Comparison of ENCODE assay signal across 14 cellular contexts in genomic region chr12:100927825-100928224, GRCh38.
A peak's percentile ranks its signal among the peaks of the same experiment; 100 is the strongest.
DNase-seq lines count a peak whose midpoint lies in the region; ATAC-seq and TF ChIP-seq lines count a peak whose summit lies in the region.
"Had no signal": no experiment of that assay in that cellular context is flagged by ENCODE, and none has a peak within 500 bp of the region (broad histone marks: within the 10 kb centered on the region; RNA-seq: fewer than 3 reads in every experiment).

No MANE protein-coding gene starts in this region.

- TF ChIP-seq POLR2A in IMR-90 (IDR thresholded peaks at IDR 0.05; ENCODE audit: low read depth, low read length): no peak

- H3K27ac Mint-ChIP-seq in stimulated activated memory B cell treated with anti-CD40 and anti-IgM and Interleukin-4, amounts not matched to agents 10 μg/mL and 1 μg/mL and 100 μg/mL, for 72 hours: no peak overlapping the region
- H3K27ac Mint-ChIP-seq: activated CD4-positive, alpha-beta memory T cell treated with anti-CD3 and anti-CD28 coated beads, Interleukin-2, amount 10 ng/mL, durations not matched to agents 7 days and 5 days; mesothelial cell of epicardium had no signal

- H4K91ac ChIP-seq in IMR-90 (ENCODE audit: insufficient read depth, low read depth, low read length): no peak overlapping the region

- H4K8ac ChIP-seq in IMR-90 (ENCODE audit: low read depth in 2 of 2, low read length in 2 of 2): no peak overlapping the region

- CTCF ChIA-PET in BJ (lab: Yijun Ruan, JAX) (interaction anchor here (2.2 kb wide), 1 partner anchor 14 kb away, joined by 6 read pairs; no protein-coding TSS in a partner anchor), IMR-90 (lab: Yijun Ruan, JAX) (no interaction called here), mammary epithelial cell (lab: Charles Lee; ENCODE audit: low non-redundant PET) (interaction anchor here (0.6 to 0.7 kb wide), 5 partner anchors 9 to 119 kb away, joined by 3 to 9 read pairs (median 3); no protein-coding TSS in a partner anchor)

- WGBS in IMR-90 (ENCODE audit: extremely low coverage in 2 of 2, insufficient read length in 1 of 2), 2 experiments: no CpG with 5 or more reads among the region's 4 CpGs
- 46% methylated on average over 4 of the region's 4 CpGs for WGBS in mammary epithelial cell (ENCODE audit: low coverage, missing lambda C conversion rate)

- TF ChIP-seq CTCF in BJ (IDR thresholded peaks at IDR 0.05; ENCODE audit: insufficient read depth, low read depth, low read length) (no peak), IMR-90 (conservative IDR thresholded peaks at IDR 0.05; ENCODE audit: low read depth, low read length) (no peak), mammary epithelial cell (conservative IDR thresholded peaks at IDR 0.05 in 1 of 2, IDR thresholded peaks at IDR 0.05 in 1 of 2; ENCODE audit: extremely low read depth in 1 of 2, insufficient read depth in 1 of 2, low read depth in 1 of 2, low read length in 2 of 2) (no peak)

- no TSS peak for BruUV-seq in IMR-90 (replicated peaks; lab: Mats Ljungman, UMichigan)
- BruUV-seq in mammary epithelial cell (replicated peaks; lab: Mats Ljungman, UMichigan): no TSS peak

- no peaks in the 10 kb centered on the region for H3K36me3 ChIP-seq in BJ (ENCODE audit: control insufficient read depth, insufficient read depth, low read length)
- no peaks in the 10 kb centered on the region for H3K36me3 ChIP-seq in IMR-90 (ENCODE audit: control insufficient read depth, insufficient read depth, low read length)
- no peaks in the 10 kb centered on the region for H3K36me3 ChIP-seq in mammary epithelial cell (ENCODE audit: insufficient read depth, low read length)

- no peak overlapping the region for H4K5ac ChIP-seq in IMR-90 (ENCODE audit: low read depth, low read length)

- no peaks in the 10 kb centered on the region for H4K20me1 ChIP-seq in IMR-90 (ENCODE audit: insufficient read depth, low read length)
- no peaks in the 10 kb centered on the region for H4K20me1 ChIP-seq in mammary epithelial cell (ENCODE audit: insufficient read depth, low read length)

- no peaks in the 10 kb centered on the region for H3K4me1 Mint-ChIP-seq in stimulated activated memory B cell treated with anti-CD40 and anti-IgM and Interleukin-4, amounts not matched to agents 10 μg/mL and 1 μg/mL and 100 μg/mL, for 72 hours
- H3K4me1 Mint-ChIP-seq: activated CD4-positive, alpha-beta memory T cell treated with anti-CD3 and anti-CD28 coated beads, Interleukin-2, amount 10 ng/mL, durations not matched to agents 7 days and 5 days; mesothelial cell of epicardium had no signal

- no peak overlapping the region for H2AK5ac ChIP-seq in IMR-90 (ENCODE audit: low read depth, low read length)

- no peaks in the 10 kb centered on the region for H3K36me3 Mint-ChIP-seq in stimulated activated memory B cell treated with anti-CD40 and anti-IgM and Interleukin-4, amounts not matched to agents 10 μg/mL and 1 μg/mL and 100 μg/mL, for 72 hours
- H3K36me3 Mint-ChIP-seq: mesothelial cell of epicardium had no signal

- H3K4me1 ChIP-seq in IMR-90 (ENCODE audit: control insufficient read depth, insufficient read depth, low read length) (peaks cover 1% of the 10 kb centered on the region; the same call in 1 of the 2 replicates), mammary epithelial cell (ENCODE audit: insufficient read depth, low read length) (peaks cover 16% of the 10 kb centered on the region)
- H3K4me1 ChIP-seq: body of pancreas had no signal

- H2AK9ac ChIP-seq in IMR-90 (replicated peaks; ENCODE audit: low read depth, low read length, poor library complexity): no peak overlapping the region

- no peak overlapping the region for H3K56ac ChIP-seq in IMR-90 (ENCODE audit: extremely low read depth, insufficient read depth, low read length)

- POLR2A ChIA-PET in BJ (lab: Charles Lee) (no interaction called here), IMR-90 (lab: Charles Lee; ENCODE audit: unreplicated experiment) (no interaction called here)

- no peaks in the 10 kb centered on the region for H3K9me3 Mint-ChIP-seq in stimulated activated memory B cell treated with anti-CD40 and anti-IgM and Interleukin-4, amounts not matched to agents 10 μg/mL and 1 μg/mL and 100 μg/mL, for 72 hours
- H3K9me3 Mint-ChIP-seq: activated CD4-positive, alpha-beta memory T cell treated with anti-CD3 and anti-CD28 coated beads, Interleukin-2, amount 10 ng/mL, durations not matched to agents 7 days and 5 days had no signal

- H2BK5ac ChIP-seq in IMR-90 (ENCODE audit: low read depth, low read length, poor library complexity, severe bottlenecking): peak overlapping the region; percentile 69

- no peak overlapping the region for H2BK15ac ChIP-seq in IMR-90 (ENCODE audit: low read depth, low read length)

- H3K4me3 ChIP-seq in BJ (ENCODE audit: low read depth, low read length) (no peak overlapping the region), IMR-90 (ENCODE audit: insufficient read depth, low read depth, low read length) (no peak overlapping the region), mammary epithelial cell (replicated peaks in 1 of 3; ENCODE audit: insufficient read depth in 1 of 3, low read depth in 2 of 3, low read length in 3 of 3) (no peak overlapping the region)
- H3K4me3 ChIP-seq: body of pancreas had no signal

- DNase-seq in BJ (ENCODE audit: low read depth): peak; percentile 16
- peak; percentile 88 for DNase-seq in IMR-90
- DNase-seq in mammary epithelial cell: peak; percentile 85
- DNase-seq in kidney glomerular epithelial cell (lab: John Stamatoyannopoulos, UW): peak; percentile 17
- DNase-seq in NCI-H1105 treated with DMSO at 0.1 percent for 48 hours (lab: John Stamatoyannopoulos, UW): no peak
- DNase-seq in NOMO-1 treated with DMSO at 0.1 percent for 48 hours (lab: John Stamatoyannopoulos, UW; ENCODE audit: unreplicated experiment): no peak
- no peak for DNase-seq in NK-92 treated with Interleukin-12 subunit alpha and Interleukin-12 subunit beta, amount 100 ng/mL, for 24 hours (lab: John Stamatoyannopoulos, UW)
- DNase-seq: activated CD4-positive, alpha-beta memory T cell treated with anti-CD3 and anti-CD28 coated beads, Interleukin-2, amount 10 ng/mL, durations not matched to agents 7 days and 5 days; body of pancreas; DND-41; effector CD4-positive, alpha-beta T cell; occipital lobe had no signal

- H3K79me2 ChIP-seq in mammary epithelial cell (ENCODE audit: insufficient read depth, low read length): no peaks in the 10 kb centered on the region

- no peak overlapping the region; the same call in 1 of the 2 replicates for H3K18ac ChIP-seq in IMR-90 (ENCODE audit: low read depth, low read length)

- no peak overlapping the region for H3K27ac ChIP-seq in IMR-90 (ENCODE audit: insufficient read depth, low read length)
- peak overlapping the region; percentile 40 for H3K27ac ChIP-seq in mammary epithelial cell (ENCODE audit: insufficient read depth, low read depth, low read length)
- H3K27ac ChIP-seq: body of pancreas had no signal

- H2BK120ac ChIP-seq in IMR-90 (ENCODE audit: low read depth, low read length): no peak overlapping the region

- in situ Hi-C loops in IMR-90 (cut with MboI; ENCODE audit: low sequenced_read_pairs) (no loop called here), mammary epithelial cell (cut with MboI; ENCODE audit: low sequenced_read_pairs in 2 of 2) (no loop called here)

- intact Hi-C loops in IMR-90 (cut with micrococcal nuclease): no loop called here
- intact Hi-C loops in mammary epithelial cell (cut with micrococcal nuclease): loop anchor here (5.0 to 10.0 kb wide), 2 partner anchors 354 to 477 kb away; partner anchors contain the start of genes ARL1 and UTP20

- ATAC-seq in IMR-90 (ENCODE audit: low read depth): peak; percentile 91
- ATAC-seq in stimulated activated memory B cell treated with anti-CD40 and anti-IgM and Interleukin-4, amounts not matched to agents 10 μg/mL and 1 μg/mL and 100 μg/mL, for 72 hours: no peak
- ATAC-seq: body of pancreas had no signal

- no peaks in the 10 kb centered on the region for H3K27me3 Mint-ChIP-seq in stimulated activated memory B cell treated with anti-CD40 and anti-IgM and Interleukin-4, amounts not matched to agents 10 μg/mL and 1 μg/mL and 100 μg/mL, for 72 hours
- H3K27me3 Mint-ChIP-seq: activated CD4-positive, alpha-beta memory T cell treated with anti-CD3 and anti-CD28 coated beads, Interleukin-2, amount 10 ng/mL, durations not matched to agents 7 days and 5 days had no signal

- H2BK20ac ChIP-seq in IMR-90 (ENCODE audit: low read depth, low read length): peak overlapping the region; percentile 50; the same call in 1 of the 2 replicates

- no peaks in the 10 kb centered on the region for H3K27me3 ChIP-seq in BJ (ENCODE audit: control insufficient read depth, insufficient read depth, low read length)
- no peaks in the 10 kb centered on the region for H3K27me3 ChIP-seq in IMR-90 (ENCODE audit: control insufficient read depth, insufficient read depth, low read length)
- H3K27me3 ChIP-seq in mammary epithelial cell (ENCODE audit: insufficient read depth, low read length): no peaks in the 10 kb centered on the region
- H3K27me3 ChIP-seq: body of pancreas had no signal

- peaks cover 8% of the 10 kb centered on the region; the same call in 1 of the 2 replicates for H3K9me1 ChIP-seq in IMR-90 (ENCODE audit: insufficient read depth, low read length)

- H3K9me3 ChIP-seq in IMR-90 (ENCODE audit: control insufficient read depth, insufficient read depth, low read length): no peaks in the 10 kb centered on the region
- H3K9me3 ChIP-seq in mammary epithelial cell (replicated peaks; ENCODE audit: insufficient read depth, low read length): no peaks in the 10 kb centered on the region
- H3K9me3 ChIP-seq: body of pancreas had no signal

- H3K4me3 Mint-ChIP-seq in stimulated activated memory B cell treated with anti-CD40 and anti-IgM and Interleukin-4, amounts not matched to agents 10 μg/mL and 1 μg/mL and 100 μg/mL, for 72 hours: no peak overlapping the region
- H3K4me3 Mint-ChIP-seq: activated CD4-positive, alpha-beta memory T cell treated with anti-CD3 and anti-CD28 coated beads, Interleukin-2, amount 10 ng/mL, durations not matched to agents 7 days and 5 days; mesothelial cell of epicardium had no signal

- H2AFZ ChIP-seq in IMR-90 (replicated peaks; ENCODE audit: low read length, poor library complexity): no peak overlapping the region
- H2AFZ ChIP-seq in mammary epithelial cell (ENCODE audit: low read depth, low read length): no peak overlapping the region

- 0 out of 4 replicates have a peak, but pooled peaks cover 0 to 4% of the 10 kb centered on the region in 2 experiments for H3K79me1 ChIP-seq in IMR-90 (ENCODE audit: low read depth in 1 of 2, low read length in 2 of 2)

- no peak overlapping the region; the same call in 1 of the 2 replicates for H3K14ac ChIP-seq in IMR-90 (replicated peaks; ENCODE audit: low read depth, low read length)

- dilution Hi-C loops in IMR-90 (cut with HindIII; ENCODE audit: low sequenced_read_pairs, unreplicated experiment): no loop called here
- dilution Hi-C loops in mammary epithelial cell (cut with HindIII; ENCODE audit: low sequenced_read_pairs): no loop called here

- H3K9ac ChIP-seq in IMR-90 (ENCODE audit: low read depth, low read length): no peak overlapping the region
- H3K9ac ChIP-seq in mammary epithelial cell (ENCODE audit: insufficient read depth, low read length): no peak overlapping the region

- H3K23ac ChIP-seq in IMR-90 (ENCODE audit: low read depth, low read length): no peak overlapping the region

- H3K4me2 ChIP-seq in IMR-90 (ENCODE audit: low read depth, low read length): peak overlapping the region; percentile 25; the same call in 1 of the 2 replicates
- H3K4me2 ChIP-seq in mammary epithelial cell (ENCODE audit: insufficient read depth, low read depth, low read length): peak overlapping the region; percentile 59

- H3K4ac ChIP-seq in IMR-90 (ENCODE audit: low read depth, low read length): peak overlapping the region; percentile 15; the same call in 1 of the 2 replicates

- TF ChIP-seq RAD21 in IMR-90 (IDR thresholded peaks at IDR 0.05; ENCODE audit: low read length): peak; percentile 9; the same call in 1 of the 2 replicates

Comparison
In these comparisons a context has a peak if more than half of its experiments do, and no peak if none do; other contexts are left out.
1. DNase-seq: peak in BJ (single experiment), IMR-90 (single experiment), mammary epithelial cell (single experiment) and kidney glomerular epithelial cell (single experiment); none in NCI-H1105 treated with DMSO at 0.1 percent for 48 hours (single experiment), NOMO-1 treated with DMSO at 0.1 percent for 48 hours (single experiment) and NK-92 treated with Interleukin-12 subunit alpha and Interleukin-12 subunit beta, amount 100 ng/mL, for 24 hours (single experiment).